36 cellular contexts compared by ENCODE assay signal in genomic region chr3:161293381-161293780, GRCh38.
"Had no signal": no experiment of that assay in that cellular context is flagged by ENCODE, and none has a peak within 500 bp of the region (broad histone marks: within the 10 kb centered on the region; RNA-seq: fewer than 3 reads in every experiment).

No MANE protein-coding gene starts in this region.

- H3K4me3 Mint-ChIP-seq: activated CD4-positive, alpha-beta memory T cell treated with anti-CD3 and anti-CD28 coated beads, Interleukin-2, amount 10 ng/mL, durations not matched to agents 7 days and 5 days; activated CD4-positive, alpha-beta T cell treated with anti-CD3 and anti-CD28 coated beads for 36 hours; activated CD4-positive, alpha-beta T cell treated with anti-CD3 and anti-CD28 coated beads, Interleukin-2, amount 10 ng/mL, durations not matched to agents 7 days and 5 days; activated CD8-positive, alpha-beta memory T cell treated with anti-CD3 and anti-CD28 coated beads, Interleukin-2, amount 10 ng/mL, durations not matched to agents 7 days and 5 days; activated CD8-positive, alpha-beta T cell treated with anti-CD3 and anti-CD28 coated beads, Interleukin-2, amount 10 ng/mL, durations not matched to agents 7 days and 5 days; activated naive CD8-positive, alpha-beta T cell treated with anti-CD3 and anti-CD28 coated beads for 36 hours; activated T-cell treated with anti-CD3 and anti-CD28 coated beads, Interleukin-2, amount 50 U/mL, for 24 hours; T-helper 1 cell treated with Interleukin-12 subunit alpha and Interleukin-12 subunit beta and Interleukin-4 antibody, amounts not matched to agents 30 μg/mL and 1 μg/mL, for 36 hours; T-helper 2 cell treated with Interferon-gamma antibody and Interleukin-4, amounts not matched to agents 5 μg/mL and 100 μg/mL, for 36 hours had no signal

- ATAC-seq: activated CD4-positive, alpha-beta T cell treated with anti-CD3 and anti-CD28 coated beads for 36 hours; activated CD4-positive, CD25-positive, alpha-beta regulatory T cell treated with anti-CD3 and anti-CD28 coated beads, Interleukin-2, amount 50 U/mL, for 24 hours; activated CD8-positive, alpha-beta memory T cell treated with anti-CD3 and anti-CD28 coated beads, Interleukin-2, amount 10 ng/mL, durations not matched to agents 7 days and 5 days; activated CD8-positive, alpha-beta T cell treated with anti-CD3 and anti-CD28 coated beads, Interleukin-2, amount 10 ng/mL, durations not matched to agents 7 days and 5 days; activated naive CD4-positive, alpha-beta T cell treated with anti-CD3 and anti-CD28 coated beads, Interleukin-2, amount 50 U/mL, for 72 hours; body of pancreas had no signal

- H3K4me1 Mint-ChIP-seq: activated CD4-positive, alpha-beta memory T cell treated with anti-CD3 and anti-CD28 coated beads, Interleukin-2, amount 10 ng/mL, durations not matched to agents 7 days and 5 days; activated CD4-positive, alpha-beta T cell treated with anti-CD3 and anti-CD28 coated beads for 36 hours; activated CD4-positive, alpha-beta T cell treated with anti-CD3 and anti-CD28 coated beads, Interleukin-2, amount 10 ng/mL, durations not matched to agents 7 days and 5 days; activated CD8-positive, alpha-beta memory T cell treated with anti-CD3 and anti-CD28 coated beads, Interleukin-2, amount 10 ng/mL, durations not matched to agents 7 days and 5 days; activated naive CD8-positive, alpha-beta T cell treated with anti-CD3 and anti-CD28 coated beads for 36 hours had no signal

- H3K4me1 ChIP-seq: adrenal gland, body of pancreas, breast epithelium had no signal

- FAIRE-seq: astrocyte, TTC549 had no signal

- H3K4me3 ChIP-seq: adrenal gland, body of pancreas, breast epithelium had no signal

- H3K36me3 ChIP-seq: adrenal gland, brain microvascular endothelial cell, breast epithelium had no signal

- DNase-seq: activated CD4-positive, alpha-beta memory T cell treated with anti-CD3 and anti-CD28 coated beads, Interleukin-2, amount 10 ng/mL, durations not matched to agents 7 days and 5 days; activated CD4-positive, alpha-beta T cell treated with anti-CD3 and anti-CD28 coated beads for 1 hour; activated CD4-positive, alpha-beta T cell treated with anti-CD3 and anti-CD28 coated beads for 36 hours; activated CD4-positive, alpha-beta T cell treated with anti-CD3 and anti-CD28 coated beads for 48 hours; activated CD4-positive, alpha-beta T cell treated with anti-CD3 and anti-CD28 coated beads, Interleukin-2, amount 10 ng/mL, durations not matched to agents 7 days and 5 days; activated CD4-positive, alpha-beta T cell treated with anti-CD3 and anti-CD28 coated beads, Interleukin-2, amount 50 U/mL, for 48 hours; activated CD4-positive, CD25-positive, alpha-beta regulatory T cell; activated CD8-positive, alpha-beta memory T cell treated with anti-CD3 and anti-CD28 coated beads for 24 hours; activated CD8-positive, alpha-beta memory T cell treated with anti-CD3 and anti-CD28 coated beads, Interleukin-2, amount 10 ng/mL, durations not matched to agents 7 days and 5 days; activated CD8-positive, alpha-beta memory T cell treated with anti-CD3 and anti-CD28 coated beads, Interleukin-2, amount 50 U/mL, for 48 hours; activated CD8-positive, alpha-beta T cell treated with anti-CD3 and anti-CD28 coated beads, Interleukin-2, amount 10 ng/mL, durations not matched to agents 7 days and 5 days; activated effector memory CD4-positive, alpha-beta T cell treated with Interleukin-2 at 50 U/mL for 16 hours; activated gamma-delta T cell; activated naive CD4-positive, alpha-beta T cell treated with anti-CD3 and anti-CD28 coated beads, Interleukin-2, amount 50 U/mL, for 16 hours; activated naive CD4-positive, alpha-beta T cell treated with Interleukin-2 at 50 U/mL for 16 hours; activated naive CD8-positive, alpha-beta T cell treated with anti-CD3 and anti-CD28 coated beads for 36 hours; activated T-cell treated with anti-CD3 and anti-CD28 coated beads, Interleukin-2, amount 50 U/mL, for 24 hours; activated T-cell treated with anti-CD3 and anti-CD28 coated beads, Interleukin-2, amount 50 U/mL, for 48 hours; adrenal gland; amniotic stem cell; aorta; body of pancreas; brain microvascular endothelial cell; central memory CD4-positive, alpha-beta T cell; T-helper 1 cell; T-helper 2 cell; T-helper 9 cell had no signal

- H3K27me3 ChIP-seq: adrenal gland, body of pancreas, brain microvascular endothelial cell, breast epithelium had no signal

- H3K27ac Mint-ChIP-seq: activated CD4-positive, alpha-beta memory T cell treated with anti-CD3 and anti-CD28 coated beads, Interleukin-2, amount 10 ng/mL, durations not matched to agents 7 days and 5 days; activated CD4-positive, alpha-beta T cell treated with anti-CD3 and anti-CD28 coated beads for 36 hours; activated CD4-positive, alpha-beta T cell treated with anti-CD3 and anti-CD28 coated beads, Interleukin-2, amount 10 ng/mL, durations not matched to agents 7 days and 5 days; activated CD8-positive, alpha-beta memory T cell treated with anti-CD3 and anti-CD28 coated beads, Interleukin-2, amount 10 ng/mL, durations not matched to agents 7 days and 5 days; activated CD8-positive, alpha-beta T cell treated with anti-CD3 and anti-CD28 coated beads, Interleukin-2, amount 10 ng/mL, durations not matched to agents 7 days and 5 days; activated naive CD4-positive, alpha-beta T cell treated with anti-CD3 and anti-CD28 coated beads, Interleukin-2, amount 50 U/mL, for 72 hours; activated naive CD8-positive, alpha-beta T cell treated with anti-CD3 and anti-CD28 coated beads for 36 hours; activated T-cell treated with anti-CD3 and anti-CD28 coated beads, Interleukin-2, amount 50 U/mL, for 24 hours; activated T-helper 2 cell treated with anti-CD3 and anti-CD28 coated beads, Interferon-gamma antibody, Interleukin-2, Interleukin-4, amounts not matched to agents 10 μg/mL and 5 μg/mL and 100 μg/mL, durations not matched to agents 14 hours and 24 hours and 36 hours; T-helper 1 cell treated with Interleukin-12 subunit alpha and Interleukin-12 subunit beta and Interleukin-4 antibody, amounts not matched to agents 30 μg/mL and 1 μg/mL, for 36 hours; T-helper 2 cell treated with Interferon-gamma antibody and Interleukin-4, amounts not matched to agents 5 μg/mL and 100 μg/mL, for 36 hours had no signal

- H3K27ac ChIP-seq: adrenal gland, body of pancreas, brain microvascular endothelial cell, breast epithelium, VCaP had no signal

- H3K9me3 ChIP-seq: adrenal gland, body of pancreas had no signal
